In the genomic region with DNA sequence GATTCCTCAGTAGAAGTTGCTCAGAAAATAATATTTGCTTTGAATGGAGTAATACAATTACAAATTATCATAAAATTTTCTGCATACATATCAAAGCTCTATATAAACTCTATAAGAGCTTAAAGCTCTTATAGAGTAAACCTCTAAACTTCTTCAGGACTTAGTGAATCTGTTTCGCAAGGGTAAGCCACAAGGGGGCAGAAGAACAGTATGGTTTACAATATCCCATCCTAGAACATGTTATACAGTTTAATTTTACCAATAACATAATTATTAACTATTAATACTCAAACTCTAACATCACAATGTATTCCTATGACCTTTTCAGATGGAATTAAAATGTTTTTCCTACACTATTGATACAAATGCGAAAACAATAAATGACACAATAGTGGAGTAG, we compare ENCODE assay signal across 12 cellular contexts. TPM values are rescaled to one million over a fixed set of nuclear protein-coding genes. Genes with fewer than 3 reads are reported as not detected.
A peak's percentile ranks its signal among the peaks of the same experiment; 100 is the strongest.
DNase-seq lines count a peak whose midpoint lies in the region; ATAC-seq and TF ChIP-seq lines count a peak whose summit lies in the region.
"Had no signal": no experiment of that assay in that cellular context is flagged by ENCODE, and none has a peak within 500 bp of the region (broad histone marks: within the 10 kb centered on the region; RNA-seq: fewer than 3 reads in every experiment).

No MANE protein-coding gene starts in this region.

- H3K27ac Mint-ChIP-seq in progenitor cell of endocrine pancreas (no peak overlapping the region), T-helper 17 cell (no peak overlapping the region)
- H3K27ac Mint-ChIP-seq: activated naive CD8-positive, alpha-beta T cell; natural killer cell treated with Interleukin-12 subunit alpha and Interleukin-12 subunit beta and Interleukin-15 and Interleukin-18, amount 100 ng/mL, for 72 hours; T-helper 2 cell treated with Interferon-gamma antibody and Interleukin-4, amounts not matched to agents 5 μg/mL and 100 μg/mL, for 36 hours had no signal

- H3K9me3 ChIP-seq in T-helper 17 cell (ENCODE audit: control insufficient read depth, low read length, poor library complexity, severe bottlenecking) (no peaks in the 10 kb centered on the region), gastroesophageal sphincter (no peaks in the 10 kb centered on the region), vagina (no peaks in the 10 kb centered on the region)
- H3K9me3 ChIP-seq: gastrocnemius medialis had no signal

- peak; percentile 19 for TF ChIP-seq CTCF in astrocyte of the cerebellum (IDR thresholded peaks at IDR 0.05; ENCODE audit: low read depth, low read length, missing control alignments)
- TF ChIP-seq CTCF in progenitor cell of endocrine pancreas (IDR thresholded peaks at IDR 0.05; ENCODE audit: unreplicated experiment) = peak; percentile 65
- no peak for TF ChIP-seq CTCF in gastroesophageal sphincter (IDR thresholded peaks at IDR 0.05)
- no peak for TF ChIP-seq CTCF in vagina (IDR thresholded peaks at IDR 0.05)

- H3K36me3 Mint-ChIP-seq in progenitor cell of endocrine pancreas (ENCODE audit: insufficient read depth) (no peaks in the 10 kb centered on the region), T-helper 17 cell (ENCODE audit: low read depth) (no peaks in the 10 kb centered on the region)
- H3K36me3 Mint-ChIP-seq: activated naive CD8-positive, alpha-beta T cell; natural killer cell treated with Interleukin-12 subunit alpha and Interleukin-12 subunit beta and Interleukin-15 and Interleukin-18, amount 100 ng/mL, for 72 hours had no signal

- no peak for TF ChIP-seq EP300 in gastroesophageal sphincter (IDR thresholded peaks at IDR 0.05)

- H3K27me3 Mint-ChIP-seq in progenitor cell of endocrine pancreas = no peaks in the 10 kb centered on the region
- no peaks in the 10 kb centered on the region for H3K27me3 Mint-ChIP-seq in T-helper 17 cell
- H3K27me3 Mint-ChIP-seq: activated naive CD8-positive, alpha-beta T cell; natural killer cell treated with Interleukin-12 subunit alpha and Interleukin-12 subunit beta and Interleukin-15 and Interleukin-18, amount 100 ng/mL, for 72 hours had no signal

- H3K27me3 ChIP-seq in gastroesophageal sphincter = no peaks in the 10 kb centered on the region
- no peaks in the 10 kb centered on the region for H3K27me3 ChIP-seq in vagina
- H3K27me3 ChIP-seq: gastrocnemius medialis had no signal

- in situ Hi-C loops in astrocyte of the cerebellum (cut with HindIII; ENCODE audit: low sequenced_read_pairs) = no loop called here

- H3K9me3 Mint-ChIP-seq in progenitor cell of endocrine pancreas (ENCODE audit: low read depth) = peaks cover 28% of the 10 kb centered on the region
- H3K9me3 Mint-ChIP-seq: natural killer cell treated with Interleukin-12 subunit alpha and Interleukin-12 subunit beta and Interleukin-15 and Interleukin-18, amount 100 ng/mL, for 72 hours; T-helper 2 cell treated with Interferon-gamma antibody and Interleukin-4, amounts not matched to agents 5 μg/mL and 100 μg/mL, for 36 hours had no signal

- 33 to 61% methylated on average over 2 of the region's 2 CpGs for WGBS in gastroesophageal sphincter (ENCODE audit: low coverage in 1 of 2), 2 donors

- ATAC-seq in HG03159 (IDR thresholded peaks at IDR 0.05; ENCODE audit: unreplicated experiment) = peak; percentile 72
- no peak for ATAC-seq in T-helper 17 cell
- no peak for ATAC-seq in gastroesophageal sphincter
- ATAC-seq: gastrocnemius medialis; natural killer cell treated with Interleukin-12 subunit alpha and Interleukin-12 subunit beta and Interleukin-15 and Interleukin-18, amount 100 ng/mL, for 72 hours had no signal

- H3K4me3 ChIP-seq in astrocyte of the cerebellum (ENCODE audit: low read depth, low read length) = no peak overlapping the region
- no peak overlapping the region for H3K4me3 ChIP-seq in gastroesophageal sphincter
- no peak overlapping the region for H3K4me3 ChIP-seq in vagina
- H3K4me3 ChIP-seq: gastrocnemius medialis had no signal

- DNase-seq in SIG-M5 treated with dmso at 0.1 percent for 504 hours (lab: John Stamatoyannopoulos, UW; ENCODE audit: unreplicated experiment) = peak; percentile 3
- DNase-seq in SIG-M5 (lab: John Stamatoyannopoulos, UW) = no peak
- DNase-seq in astrocyte of the cerebellum (ENCODE audit: low read depth) = no peak
- DNase-seq in progenitor cell of endocrine pancreas (ENCODE audit: low spot score, unreplicated experiment) = no peak
- no peak for DNase-seq in T-helper 17 cell
- DNase-seq in vagina (ENCODE audit: extremely low spot score in 2 of 2) = no peak
- DNase-seq: gastrocnemius medialis had no signal

- H3K4me1 Mint-ChIP-seq in progenitor cell of endocrine pancreas (ENCODE audit: low read depth) (peaks cover 5% of the 10 kb centered on the region), T-helper 17 cell (no peaks in the 10 kb centered on the region)

- TF ChIP-seq POLR2A in gastroesophageal sphincter (IDR thresholded peaks at IDR 0.05) (no peak), vagina (IDR thresholded peaks at IDR 0.05) (no peak)

- no peak overlapping the region for H3K27ac ChIP-seq in gastroesophageal sphincter
- no peak overlapping the region for H3K27ac ChIP-seq in vagina
- H3K27ac ChIP-seq: gastrocnemius medialis had no signal

- intact Hi-C loops in vagina (cut with DNase I) = no loop called here

- no peaks in the 10 kb centered on the region for H3K4me1 ChIP-seq in gastroesophageal sphincter
- no peaks in the 10 kb centered on the region for H3K4me1 ChIP-seq in vagina
- H3K4me1 ChIP-seq: gastrocnemius medialis had no signal

- H3K36me3 ChIP-seq in gastroesophageal sphincter (no peaks in the 10 kb centered on the region), vagina (no peaks in the 10 kb centered on the region)
- H3K36me3 ChIP-seq: gastrocnemius medialis had no signal

- no peak overlapping the region for H3K4me3 Mint-ChIP-seq in progenitor cell of endocrine pancreas (ENCODE audit: low read depth)
- no peak overlapping the region for H3K4me3 Mint-ChIP-seq in T-helper 17 cell
- H3K4me3 Mint-ChIP-seq: activated naive CD8-positive, alpha-beta T cell; natural killer cell treated with Interleukin-12 subunit alpha and Interleukin-12 subunit beta and Interleukin-15 and Interleukin-18, amount 100 ng/mL, for 72 hours; T-helper 2 cell treated with Interferon-gamma antibody and Interleukin-4, amounts not matched to agents 5 μg/mL and 100 μg/mL, for 36 hours had no signal

RNA-seq across cellular contexts. Expression of gene SPANXN1, which starts 33.8 kb away (rescaled TPM):
- total RNA-seq in progenitor cell of endocrine pancreas = not detected in 2 replicates
- not detected for total RNA-seq in T-helper 17 cell
- not detected for total RNA-seq in gastroesophageal sphincter
- total RNA-seq in vagina = not detected
- total RNA-seq: gastrocnemius medialis; natural killer cell treated with Interleukin-12 subunit alpha and Interleukin-12 subunit beta and Interleukin-15 and Interleukin-18, amount 100 ng/mL, for 72 hours had no signal

Comparison
In these comparisons a context has a peak if more than half of its experiments do, and no peak if none do; other contexts are left out.
1. CTCF ChIP-seq: peak in astrocyte of the cerebellum (single experiment) and progenitor cell of endocrine pancreas (single experiment); none in gastroesophageal sphincter (0 of 4) and vagina (0 of 3).